ENCODE assay signal across 25 cellular contexts in the genomic region with DNA sequence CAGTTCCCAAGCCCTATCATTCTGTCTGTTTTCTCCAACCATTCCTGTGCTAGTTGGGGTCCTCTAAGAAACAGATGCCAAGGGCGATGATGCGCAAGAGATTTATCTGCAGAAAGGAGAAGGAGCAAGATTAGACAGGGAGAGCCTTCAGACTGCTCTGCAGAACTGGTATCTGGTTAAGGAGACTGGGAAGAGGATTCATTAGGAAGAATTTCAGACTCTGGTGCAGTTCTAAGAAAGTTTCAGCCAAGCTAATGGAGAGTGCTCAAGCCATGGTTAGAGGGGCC. TPM values are rescaled to one million over a fixed set of nuclear protein-coding genes. Genes with fewer than 3 reads are reported as not detected.
"Had no signal": no experiment of that assay in that cellular context is flagged by ENCODE, and none has a peak within 500 bp of the region (broad histone marks: within the 10 kb centered on the region; RNA-seq: fewer than 3 reads in every experiment).

No MANE protein-coding gene starts in this region.

- H3K4me1 ChIP-seq: adrenal gland, ascending aorta, testis, uterus had no signal

- H3K27ac Mint-ChIP-seq: activated CD4-positive, alpha-beta memory T cell treated with anti-CD3 and anti-CD28 coated beads, Interleukin-2, amount 10 ng/mL, durations not matched to agents 7 days and 5 days; activated naive CD8-positive, alpha-beta T cell; activated T-helper 1 cell treated with anti-CD3 and anti-CD28 coated beads, Interleukin-12 subunit alpha, Interleukin-12 subunit beta, Interleukin-2, Interleukin-4 antibody, amounts not matched to agents 30 ng/mL and 10 ng/mL and 1 ng/mL, durations not matched to agents 14 hours and 24 hours and 36 hours; memory B cell; progenitor cell of endocrine pancreas; T-helper 1 cell treated with Interleukin-12 subunit alpha and Interleukin-12 subunit beta and Interleukin-4 antibody, amounts not matched to agents 30 μg/mL and 1 μg/mL, for 36 hours had no signal

- H3K4me3 Mint-ChIP-seq: activated CD4-positive, alpha-beta memory T cell treated with anti-CD3 and anti-CD28 coated beads, Interleukin-2, amount 10 ng/mL, durations not matched to agents 7 days and 5 days; activated CD8-positive, alpha-beta memory T cell treated with anti-CD3 and anti-CD28 coated beads, Interleukin-2, amount 10 ng/mL, durations not matched to agents 7 days and 5 days; activated naive CD8-positive, alpha-beta T cell; activated T-helper 1 cell treated with anti-CD3 and anti-CD28 coated beads, Interleukin-12 subunit alpha, Interleukin-12 subunit beta, Interleukin-2, Interleukin-4 antibody, amounts not matched to agents 30 ng/mL and 10 ng/mL and 1 ng/mL, durations not matched to agents 14 hours and 24 hours and 36 hours; memory B cell; neural crest cell; T-helper 1 cell treated with Interleukin-12 subunit alpha and Interleukin-12 subunit beta and Interleukin-4 antibody, amounts not matched to agents 30 μg/mL and 1 μg/mL, for 36 hours had no signal

- H3K9me3 ChIP-seq: adrenal gland, ascending aorta, esophagus muscularis mucosa, testis, uterus had no signal

- H3K9me3 Mint-ChIP-seq: activated CD4-positive, alpha-beta memory T cell treated with anti-CD3 and anti-CD28 coated beads, Interleukin-2, amount 10 ng/mL, durations not matched to agents 7 days and 5 days; activated T-helper 1 cell treated with anti-CD3 and anti-CD28 coated beads, Interleukin-12 subunit alpha, Interleukin-12 subunit beta, Interleukin-2, Interleukin-4 antibody, amounts not matched to agents 30 ng/mL and 10 ng/mL and 1 ng/mL, durations not matched to agents 14 hours and 24 hours and 36 hours; memory B cell; T-helper 1 cell treated with Interleukin-12 subunit alpha and Interleukin-12 subunit beta and Interleukin-4 antibody, amounts not matched to agents 30 μg/mL and 1 μg/mL, for 36 hours had no signal

- DNase-seq: activated CD4-positive, alpha-beta memory T cell treated with anti-CD3 and anti-CD28 coated beads, Interleukin-2, amount 10 ng/mL, durations not matched to agents 7 days and 5 days; activated CD4-positive, alpha-beta T cell treated with anti-CD3 and anti-CD28 coated beads for 48 hours; activated CD8-positive, alpha-beta memory T cell treated with anti-CD3 and anti-CD28 coated beads, Interleukin-2, amount 10 ng/mL, durations not matched to agents 7 days and 5 days; activated gamma-delta T cell treated with Interleukin-2 at 50 U/mL for 16 hours; brain microvascular endothelial cell; caudate nucleus; dermis blood vessel endothelial cell; effector CD8-positive, alpha-beta T cell; glutamatergic neuron; stimulated activated CD4-positive, alpha-beta T cell treated with anti-CD3 and anti-CD28 coated beads, Interleukin-2, amount 100 ng/mL, for 48 hours; stimulated activated CD8-positive, alpha-beta memory T cell treated with anti-CD3 and anti-CD28 coated beads, Interleukin-4, amount 100 ng/mL, for 48 hours; stimulated activated naive CD4-positive, alpha-beta T cell; testis; trophoblast cell; uterus had no signal

- H3K4me3 ChIP-seq: adrenal gland, ascending aorta, esophagus muscularis mucosa, hepatocyte, testis, uterus had no signal

- H3K27me3 ChIP-seq: adrenal gland, ascending aorta, brain microvascular endothelial cell, esophagus muscularis mucosa, hepatocyte, testis, uterus had no signal

- H3K27ac ChIP-seq: adrenal gland, ascending aorta, brain microvascular endothelial cell, esophagus muscularis mucosa, hepatocyte, testis, uterus had no signal

- H3K4me2 ChIP-seq: hepatocyte had no signal

- ATAC-seq: activated CD8-positive, alpha-beta memory T cell treated with anti-CD3 and anti-CD28 coated beads, Interleukin-2, amount 10 ng/mL, durations not matched to agents 7 days and 5 days had no signal

- H3K27me3 Mint-ChIP-seq: activated CD4-positive, alpha-beta memory T cell treated with anti-CD3 and anti-CD28 coated beads, Interleukin-2, amount 10 ng/mL, durations not matched to agents 7 days and 5 days; activated naive CD8-positive, alpha-beta T cell had no signal

- H3K36me3 ChIP-seq: adrenal gland, ascending aorta, brain microvascular endothelial cell, esophagus muscularis mucosa, uterus had no signal

- H3K4me1 Mint-ChIP-seq: neural crest cell had no signal

- H3K36me3 Mint-ChIP-seq: activated CD8-positive, alpha-beta memory T cell treated with anti-CD3 and anti-CD28 coated beads, Interleukin-2, amount 10 ng/mL, durations not matched to agents 7 days and 5 days; activated naive CD8-positive, alpha-beta T cell; memory B cell had no signal

RNA-seq across cellular contexts. Expression of a gene that starts 49.0 kb away (rescaled TPM):
- total RNA-seq: activated CD4-positive, alpha-beta memory T cell treated with anti-CD3 and anti-CD28 coated beads, Interleukin-2, amount 10 ng/mL, durations not matched to agents 7 days and 5 days; activated CD8-positive, alpha-beta memory T cell treated with anti-CD3 and anti-CD28 coated beads, Interleukin-2, amount 10 ng/mL, durations not matched to agents 7 days and 5 days; neural crest cell; progenitor cell of endocrine pancreas had no signal
